In the genomic region with DNA sequence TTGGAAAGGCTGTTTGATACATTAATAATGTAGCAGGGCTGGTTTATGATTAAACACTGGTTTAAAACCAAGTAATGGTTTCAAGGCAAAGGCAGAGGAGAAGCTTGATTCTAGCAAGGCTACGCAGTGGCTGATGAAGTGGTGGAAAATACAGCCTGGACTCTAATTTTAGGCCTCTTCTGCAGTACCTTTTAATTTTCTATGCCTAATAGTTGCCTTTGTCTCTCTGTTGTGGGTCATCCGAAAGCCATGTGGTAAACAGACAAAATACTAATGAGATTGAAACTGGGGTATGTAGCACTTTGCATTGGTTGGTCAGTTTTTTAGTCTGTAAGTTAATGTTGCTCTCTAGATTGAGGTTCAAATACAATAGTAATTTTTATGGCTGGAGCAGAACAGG, we compare ENCODE assay signal across 1 cellular context.
TF ChIP-seq lines count a peak whose summit lies in the region.

No MANE protein-coding gene starts in this region.

TF ChIP-seq in GM12878, 131 proteins besides CTCF, POLR2A, EP300 and RAD21 (continued from another document):
- TF ChIP-seq RELA (IDR thresholded peaks at IDR 0.05; ENCODE audit: borderline replicate concordance, partially characterized antibody) (no peak), IKZF1 (conservative IDR thresholded peaks at IDR 0.05) (0 out of 2 replicates have a peak, but pooled peaks have one; percentile 31), BCL11A (IDR thresholded peaks at IDR 0.05; ENCODE audit: low read depth, low read length) (peak; percentile 84; the same call in 1 of the 2 replicates), POU2F2 (IDR thresholded peaks at IDR 0.05; ENCODE audit: borderline replicate concordance, low read depth, low read length) (no peak), MEF2B (IDR thresholded peaks at IDR 0.05; ENCODE audit: partially characterized antibody, poor library complexity, severe bottlenecking) (peak; percentile 84), SP1 (IDR thresholded peaks at IDR 0.05; ENCODE audit: low read depth, low read length) (no peak), CBFB (IDR thresholded peaks at IDR 0.05; ENCODE audit: low read depth) (no peak), BACH1 (IDR thresholded peaks at IDR 0.05; ENCODE audit: borderline replicate concordance) (peak; percentile 55; the same call in 1 of the 2 replicates), FOXK2 (IDR thresholded peaks at IDR 0.05) (no peak), NFYA (IDR thresholded peaks at IDR 0.05; ENCODE audit: borderline replicate concordance, low read depth, low read length) (no peak), HDAC6 (IDR thresholded peaks at IDR 0.05; ENCODE audit: unreplicated experiment) (no peak), ASH2L (IDR thresholded peaks at IDR 0.05; ENCODE audit: borderline replicate concordance, low read depth) (no peak), PAX8 (IDR thresholded peaks at IDR 0.05) (no peak), ZBED1 (IDR thresholded peaks at IDR 0.05; ENCODE audit: borderline replicate concordance) (no peak), TARDBP (IDR thresholded peaks at IDR 0.05; ENCODE audit: borderline replicate concordance) (no peak), E2F4 (IDR thresholded peaks at IDR 0.05; ENCODE audit: low read depth, low read length) (no peak), CHD2 (IDR thresholded peaks at IDR 0.05; ENCODE audit: borderline replicate concordance, low read depth, low read length) (no peak), STAT1 (conservative IDR thresholded peaks at IDR 0.05) (no peak), BCL3 (IDR thresholded peaks at IDR 0.05; ENCODE audit: borderline replicate concordance, insufficient read depth, low read depth, low read length, poor library complexity, severe bottlenecking) (no peak), BHLHE40 (IDR thresholded peaks at IDR 0.05; ENCODE audit: borderline replicate concordance in 1 of 2, low read depth in 2 of 2, low read length in 1 of 2) (peak in 1 of 2 experiments; percentile 28; a peak in 1 of 4 replicates), ATF7 (IDR thresholded peaks at IDR 0.05; ENCODE audit: low read depth) (peak; percentile 92), BMI1 (IDR thresholded peaks at IDR 0.05; ENCODE audit: borderline replicate concordance) (no peak; the same call in 1 of the 2 replicates), HDAC2 (IDR thresholded peaks at IDR 0.05) (no peak), ZNF207 (IDR thresholded peaks at IDR 0.05; ENCODE audit: borderline replicate concordance) (no peak), LARP7 (IDR thresholded peaks at IDR 0.05) (no peak), RCOR1 (conservative IDR thresholded peaks at IDR 0.05; ENCODE audit: low read depth, low read length) (no peak), NKRF (conservative IDR thresholded peaks at IDR 0.05) (no peak), MTA2 (IDR thresholded peaks at IDR 0.05; ENCODE audit: low read depth) (peak; percentile 99), RUNX3 (IDR thresholded peaks at IDR 0.05; ENCODE audit: low read length) (peak; percentile 47; the same call in 1 of the 2 replicates), IKZF2 (IDR thresholded peaks at IDR 0.05) (peak in 1 of 2 experiments; percentile 48; a peak in 2 of 4 replicates)
- TF ChIP-seq, protein P1, sequence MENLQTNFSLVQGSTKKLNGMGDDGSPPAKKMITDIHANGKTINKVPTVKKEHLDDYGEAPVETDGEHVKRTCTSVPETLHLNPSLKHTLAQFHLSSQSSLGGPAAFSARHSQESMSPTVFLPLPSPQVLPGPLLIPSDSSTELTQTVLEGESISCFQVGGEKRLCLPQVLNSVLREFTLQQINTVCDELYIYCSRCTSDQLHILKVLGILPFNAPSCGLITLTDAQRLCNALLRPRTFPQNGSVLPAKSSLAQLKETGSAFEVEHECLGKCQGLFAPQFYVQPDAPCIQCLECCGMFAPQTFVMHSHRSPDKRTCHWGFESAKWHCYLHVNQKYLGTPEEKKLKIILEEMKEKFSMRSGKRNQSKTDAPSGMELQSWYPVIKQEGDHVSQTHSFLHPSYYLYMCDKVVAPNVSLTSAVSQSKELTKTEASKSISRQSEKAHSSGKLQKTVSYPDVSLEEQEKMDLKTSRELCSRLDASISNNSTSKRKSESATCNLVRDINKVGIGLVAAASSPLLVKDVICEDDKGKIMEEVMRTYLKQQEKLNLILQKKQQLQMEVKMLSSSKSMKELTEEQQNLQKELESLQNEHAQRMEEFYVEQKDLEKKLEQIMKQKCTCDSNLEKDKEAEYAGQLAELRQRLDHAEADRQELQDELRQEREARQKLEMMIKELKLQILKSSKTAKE (IDR thresholded peaks at IDR 0.05; ENCODE audit: low read depth, poor library complexity, severe bottlenecking) = peak; percentile 49
